In the genomic region with DNA sequence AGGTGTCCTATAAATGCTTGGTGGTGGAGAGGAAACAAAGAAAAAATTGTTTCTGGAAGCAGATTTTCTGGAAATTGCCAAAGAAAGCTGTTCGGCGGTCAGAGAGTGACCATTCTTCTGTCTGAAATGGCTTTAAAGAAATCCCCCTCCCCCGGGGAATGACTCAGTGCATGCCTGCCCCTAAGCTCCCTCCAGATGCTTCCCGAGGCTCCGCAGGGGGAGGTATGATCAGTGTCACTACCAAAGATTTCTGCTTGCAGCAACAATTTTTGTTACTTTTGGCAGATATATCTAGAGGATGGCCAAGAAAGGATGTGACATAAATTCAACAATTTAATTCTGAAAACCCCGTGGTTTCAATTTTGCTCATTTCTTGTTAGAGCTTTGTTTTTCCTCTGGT, we compare ENCODE assay signal across 13 cellular contexts.
A peak's percentile ranks its signal among the peaks of the same experiment; 100 is the strongest.
DNase-seq lines count a peak whose midpoint lies in the region; ATAC-seq and TF ChIP-seq lines count a peak whose summit lies in the region.
"Had no signal": no experiment of that assay in that cellular context is flagged by ENCODE, and none has a peak within 500 bp of the region (broad histone marks: within the 10 kb centered on the region; RNA-seq: fewer than 3 reads in every experiment).

No MANE protein-coding gene starts in this region.

- POLR2A ChIA-PET in naive thymus-derived CD8-positive, alpha-beta T cell (lab: Charles Lee) = no interaction called here

- no peaks in the 10 kb centered on the region for H3K36me3 Mint-ChIP-seq in HFFc6 (ENCODE audit: low read depth)
- no peaks in the 10 kb centered on the region for H3K36me3 Mint-ChIP-seq in activated naive CD8-positive, alpha-beta T cell treated with anti-CD3 and anti-CD28 coated beads for 36 hours
- H3K36me3 Mint-ChIP-seq in naive thymus-derived CD8-positive, alpha-beta T cell = peaks cover 0 to 3% (median 0%) of the 10 kb centered on the region in 3 donors

- H3K27me3 Mint-ChIP-seq in HFFc6 (ENCODE audit: insufficient read depth) = peaks cover 30% of the 10 kb centered on the region
- H3K27me3 Mint-ChIP-seq in activated naive CD8-positive, alpha-beta T cell treated with anti-CD3 and anti-CD28 coated beads for 36 hours = peaks cover 8% of the 10 kb centered on the region
- H3K27me3 Mint-ChIP-seq in naive thymus-derived CD8-positive, alpha-beta T cell = peaks cover 0 to 16% (median 5%) of the 10 kb centered on the region in 5 donors

- peaks cover 7% of the 10 kb centered on the region; the same call in 1 of the 2 replicates for H3K4me1 Mint-ChIP-seq in HFFc6 (ENCODE audit: low read depth)
- no peaks in the 10 kb centered on the region for H3K4me1 Mint-ChIP-seq in activated naive CD8-positive, alpha-beta T cell treated with anti-CD3 and anti-CD28 coated beads for 36 hours
- no peaks in the 10 kb centered on the region for H3K4me1 Mint-ChIP-seq in naive thymus-derived CD8-positive, alpha-beta T cell

- DNase-seq in HFFc6 (peak; percentile 8), dermis microvascular lymphatic vessel endothelial cell (ENCODE audit: low read depth in 2 of 2) (peak; percentile 94 to 99), stromal cell of bone marrow (ENCODE audit: low read depth) (peak; percentile 91), CD1c-positive myeloid dendritic cell (ENCODE audit: extremely low spot score) (no peak)
- no peak for DNase-seq in activated naive CD8-positive, alpha-beta T cell treated with anti-CD3 and anti-CD28 coated beads for 36 hours
- DNase-seq in naive thymus-derived CD8-positive, alpha-beta T cell = no peak
- no peak for DNase-seq in activated CD4-positive, alpha-beta T cell treated with anti-CD3 and anti-CD28 coated beads, Interleukin-2, amount 50 U/mL, for 4 hours
- DNase-seq: activated T-cell treated with anti-CD3 and anti-CD28 coated beads, Interleukin-2, amount 50 U/mL, for 48 hours; foreskin melanocyte; stimulated activated CD4-positive, alpha-beta T cell treated with anti-CD3 and anti-CD28 coated beads, Interleukin-2, amount 100 ng/mL, for 48 hours had no signal

- no peak overlapping the region for H3K4me3 Mint-ChIP-seq in HFFc6
- no peak overlapping the region for H3K4me3 Mint-ChIP-seq in activated naive CD8-positive, alpha-beta T cell treated with anti-CD3 and anti-CD28 coated beads for 36 hours
- no peak overlapping the region for H3K4me3 Mint-ChIP-seq in naive thymus-derived CD8-positive, alpha-beta T cell

- no peaks in the 10 kb centered on the region for H3K9me3 Mint-ChIP-seq in HFFc6
- H3K9me3 Mint-ChIP-seq in activated naive CD8-positive, alpha-beta T cell treated with anti-CD3 and anti-CD28 coated beads for 36 hours = no peaks in the 10 kb centered on the region
- peaks cover 0 to 11% (median 0%) of the 10 kb centered on the region in 9 donors for H3K9me3 Mint-ChIP-seq in naive thymus-derived CD8-positive, alpha-beta T cell

- H3K27ac Mint-ChIP-seq in HFFc6 = no peak overlapping the region
- H3K27ac Mint-ChIP-seq in activated naive CD8-positive, alpha-beta T cell treated with anti-CD3 and anti-CD28 coated beads for 36 hours = no peak overlapping the region
- H3K27ac Mint-ChIP-seq in naive thymus-derived CD8-positive, alpha-beta T cell = no peak overlapping the region

- ATAC-seq in naive thymus-derived CD8-positive, alpha-beta T cell = no peak

- H3K27ac ChIP-seq in layer of hippocampus (ENCODE audit: low read depth, low read length) = peak overlapping the region; percentile 30
- H3K27ac ChIP-seq: KMS-11, RWPE1 had no signal

- no peak for TF ChIP-seq CTCF in HFFc6 (IDR thresholded peaks at IDR 0.05)

- no peaks in the 10 kb centered on the region for H3K27me3 ChIP-seq in layer of hippocampus (ENCODE audit: control insufficient read depth, insufficient read depth, low read length)

Comparison
In these comparisons a context has a peak if more than half of its experiments do, and no peak if none do; other contexts are left out.
1. DNase-seq: peak in HFFc6 (single experiment), dermis microvascular lymphatic vessel endothelial cell (2 of 2) and stromal cell of bone marrow (single experiment); none in CD1c-positive myeloid dendritic cell (single experiment), activated naive CD8-positive, alpha-beta T cell treated with anti-CD3 and anti-CD28 coated beads for 36 hours (single experiment), naive thymus-derived CD8-positive, alpha-beta T cell (0 of 10) and activated CD4-positive, alpha-beta T cell treated with anti-CD3 and anti-CD28 coated beads, Interleukin-2, amount 50 U/mL, for 4 hours (0 of 2).